ENCODE assay signal across 8 cellular contexts in genomic region chr14:89041245-89041585, GRCh38.
DNase-seq lines count a peak whose midpoint lies in the region; ATAC-seq and TF ChIP-seq lines count a peak whose summit lies in the region.

No MANE protein-coding gene starts in this region.

- H3K9me3 Mint-ChIP-seq in stimulated activated memory B cell treated with anti-CD40 and anti-IgM and Interleukin-4, amounts not matched to agents 10 μg/mL and 1 μg/mL and 100 μg/mL, for 72 hours = peaks cover 3% of the 10 kb centered on the region

- H3K27ac ChIP-seq in heart left ventricle (peak overlapping the region; percentile 51 to 88 (median 72)), MM.1S (ENCODE audit: low read length) (no peak overlapping the region)

- peak overlapping the region in 9 of 12 donors; percentile 35 to 63 (median 53) for H3K4me3 ChIP-seq in heart left ventricle
- H3K4me3 ChIP-seq in MM.1S (ENCODE audit: low read length) = no peak overlapping the region

- H3K4me1 ChIP-seq in heart left ventricle (peaks cover 0 to 17% (median 8%) of the 10 kb centered on the region in 12 donors), MM.1S (ENCODE audit: low read length) (no peaks in the 10 kb centered on the region)

- intact Hi-C loops in heart left ventricle (cut with DNase I) = loop anchor here (2.0 to 10.0 kb wide), 24 partner anchors 121 to 876 kb away; partner anchors contain the start of gene FOXN3 (in 6 of the 10)

- 26 to 46% (median 37%) methylated on average over 8 of the region's 8 CpGs for WGBS in heart left ventricle, 4 donors

- no peaks in the 10 kb centered on the region for H3K9me2 ChIP-seq in MM.1S (replicated peaks; ENCODE audit: insufficient read depth, low read length)

- TF ChIP-seq CTCF in heart left ventricle (IDR thresholded peaks at IDR 0.05) = no peak
- TF ChIP-seq CTCF in MM.1S (IDR thresholded peaks at IDR 0.05; ENCODE audit: low read length) = no peak

- ATAC-seq in HG03159 (IDR thresholded peaks at IDR 0.05; ENCODE audit: unreplicated experiment) (peak; percentile 27), heart left ventricle (peak in 1 of 4 donors; percentile 9)
- no peak for ATAC-seq in stimulated activated memory B cell treated with anti-CD40 and anti-IgM and Interleukin-4, amounts not matched to agents 10 μg/mL and 1 μg/mL and 100 μg/mL, for 72 hours

- H3K9ac ChIP-seq in MM.1S (ENCODE audit: low read length) = no peak overlapping the region

- no peak overlapping the region for H2AFZ ChIP-seq in MM.1S (ENCODE audit: low read length)

- H3F3A ChIP-seq in MM.1S (ENCODE audit: insufficient read depth, low read length) = no peaks in the 10 kb centered on the region

- H3K9me3 ChIP-seq in heart left ventricle (peaks cover 0 to 6% (median 0%) of the 10 kb centered on the region in 12 donors), MM.1S (replicated peaks; ENCODE audit: insufficient read depth, low read length) (no peaks in the 10 kb centered on the region)

- no peaks in the 10 kb centered on the region for H4K20me1 ChIP-seq in MM.1S (ENCODE audit: insufficient read depth, low read length)

- H3K4me3 Mint-ChIP-seq in stimulated activated memory B cell treated with anti-CD40 and anti-IgM and Interleukin-4, amounts not matched to agents 10 μg/mL and 1 μg/mL and 100 μg/mL, for 72 hours = peak overlapping the region; percentile 79

- H3K27ac Mint-ChIP-seq in stimulated activated memory B cell treated with anti-CD40 and anti-IgM and Interleukin-4, amounts not matched to agents 10 μg/mL and 1 μg/mL and 100 μg/mL, for 72 hours = peak overlapping the region; percentile 73

- H3K27me3 Mint-ChIP-seq in stimulated activated memory B cell treated with anti-CD40 and anti-IgM and Interleukin-4, amounts not matched to agents 10 μg/mL and 1 μg/mL and 100 μg/mL, for 72 hours = peaks cover 43% of the 10 kb centered on the region

- TF ChIP-seq POLR2A in heart left ventricle (IDR thresholded peaks at IDR 0.05) = no peak

- H3K4me1 Mint-ChIP-seq in stimulated activated memory B cell treated with anti-CD40 and anti-IgM and Interleukin-4, amounts not matched to agents 10 μg/mL and 1 μg/mL and 100 μg/mL, for 72 hours = peaks cover 15% of the 10 kb centered on the region

- peak; percentile 55 to 63 for DNase-seq in SHP77 (lab: John Stamatoyannopoulos, UW)
- DNase-seq in heart left ventricle = peak in 1 of 5 donors; percentile 5
- no peak for DNase-seq in MM.1S
- no peak for DNase-seq in AML-193 (lab: John Stamatoyannopoulos, UW)
- DNase-seq in activated T-cell treated with anti-CD3 and anti-CD28 coated beads, Interleukin-2, amount 50 U/mL, for 48 hours = no peak
- DNase-seq in stimulated activated naive CD4-positive, alpha-beta T cell treated with Interleukin-2 at 50 U/mL for 16 hours (lab: John Stamatoyannopoulos, UW) = no peak

- no peaks in the 10 kb centered on the region for H3K36me3 ChIP-seq in heart left ventricle
- no peaks in the 10 kb centered on the region for H3K36me3 ChIP-seq in MM.1S (replicated peaks; ENCODE audit: insufficient read depth, low read length)

- H3K79me2 ChIP-seq in MM.1S (ENCODE audit: low read length) = no peaks in the 10 kb centered on the region

- H3K36me3 Mint-ChIP-seq in stimulated activated memory B cell treated with anti-CD40 and anti-IgM and Interleukin-4, amounts not matched to agents 10 μg/mL and 1 μg/mL and 100 μg/mL, for 72 hours = no peaks in the 10 kb centered on the region

- H3K4me2 ChIP-seq in MM.1S (ENCODE audit: low read depth, low read length) = no peak overlapping the region

- H3K27me3 ChIP-seq in heart left ventricle (no peaks in the 10 kb centered on the region), MM.1S (replicated peaks; ENCODE audit: insufficient read depth, low read length) (no peaks in the 10 kb centered on the region)

Comparison
In these comparisons a context has a peak if more than half of its experiments do, and no peak if none do; other contexts are left out.
1. DNase-seq: peak in SHP77 (2 of 2); none in MM.1S (single experiment), AML-193 (0 of 2), activated T-cell treated with anti-CD3 and anti-CD28 coated beads, Interleukin-2, amount 50 U/mL, for 48 hours (0 of 2) and stimulated activated naive CD4-positive, alpha-beta T cell treated with Interleukin-2 at 50 U/mL for 16 hours (single experiment).